Comparison of ENCODE assay signal across 10 cellular contexts in the genomic region with DNA sequence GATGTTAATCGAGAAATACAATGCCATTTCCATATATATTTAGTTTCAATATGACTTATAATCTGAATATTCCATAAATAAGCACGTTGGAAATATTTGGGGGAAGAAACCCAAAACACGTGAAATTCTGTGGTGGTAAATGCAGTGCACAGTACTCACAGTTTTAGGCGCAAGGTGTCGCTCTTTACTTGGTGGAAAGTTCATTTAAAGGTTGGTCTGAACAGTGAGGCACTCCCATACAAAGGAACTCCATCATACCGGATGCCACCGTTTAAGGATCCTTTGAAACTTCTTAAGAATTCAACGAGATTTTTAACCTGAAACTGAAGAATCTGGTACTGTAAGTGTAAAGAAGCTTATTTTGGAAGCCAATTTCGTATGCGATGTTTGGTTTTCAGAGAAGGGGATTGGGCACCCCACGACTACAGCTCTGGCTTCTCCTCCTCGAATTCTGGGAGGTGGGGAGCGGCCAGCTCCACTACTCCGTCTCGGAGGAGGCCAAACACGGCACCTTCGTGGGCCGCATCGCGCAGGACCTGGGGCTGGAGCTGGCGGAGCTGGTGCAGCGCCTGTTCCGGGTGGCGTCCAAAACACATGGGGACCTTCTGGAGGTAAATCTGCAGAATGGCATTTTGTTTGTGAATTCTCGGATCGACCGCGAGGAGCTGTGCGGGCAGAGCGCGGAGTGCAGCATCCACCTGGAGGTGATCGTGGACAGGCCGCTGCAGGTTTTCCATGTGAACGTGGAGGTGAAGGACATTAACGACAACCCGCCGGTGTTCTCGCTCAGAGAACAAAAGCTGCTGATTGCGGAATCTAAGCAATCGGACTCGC. TPM values are rescaled to one million over a fixed set of nuclear protein-coding genes. Genes with fewer than 3 reads are reported as not detected.
A peak's percentile ranks its signal among the peaks of the same experiment; 100 is the strongest.
DNase-seq lines count a peak whose midpoint lies in the region; ATAC-seq, FAIRE-seq and TF ChIP-seq lines count a peak whose summit lies in the region.
"Had no signal": no experiment of that assay in that cellular context is flagged by ENCODE, and none has a peak within 500 bp of the region (broad histone marks: within the 10 kb centered on the region; RNA-seq: fewer than 3 reads in every experiment).

A gene with protein sequence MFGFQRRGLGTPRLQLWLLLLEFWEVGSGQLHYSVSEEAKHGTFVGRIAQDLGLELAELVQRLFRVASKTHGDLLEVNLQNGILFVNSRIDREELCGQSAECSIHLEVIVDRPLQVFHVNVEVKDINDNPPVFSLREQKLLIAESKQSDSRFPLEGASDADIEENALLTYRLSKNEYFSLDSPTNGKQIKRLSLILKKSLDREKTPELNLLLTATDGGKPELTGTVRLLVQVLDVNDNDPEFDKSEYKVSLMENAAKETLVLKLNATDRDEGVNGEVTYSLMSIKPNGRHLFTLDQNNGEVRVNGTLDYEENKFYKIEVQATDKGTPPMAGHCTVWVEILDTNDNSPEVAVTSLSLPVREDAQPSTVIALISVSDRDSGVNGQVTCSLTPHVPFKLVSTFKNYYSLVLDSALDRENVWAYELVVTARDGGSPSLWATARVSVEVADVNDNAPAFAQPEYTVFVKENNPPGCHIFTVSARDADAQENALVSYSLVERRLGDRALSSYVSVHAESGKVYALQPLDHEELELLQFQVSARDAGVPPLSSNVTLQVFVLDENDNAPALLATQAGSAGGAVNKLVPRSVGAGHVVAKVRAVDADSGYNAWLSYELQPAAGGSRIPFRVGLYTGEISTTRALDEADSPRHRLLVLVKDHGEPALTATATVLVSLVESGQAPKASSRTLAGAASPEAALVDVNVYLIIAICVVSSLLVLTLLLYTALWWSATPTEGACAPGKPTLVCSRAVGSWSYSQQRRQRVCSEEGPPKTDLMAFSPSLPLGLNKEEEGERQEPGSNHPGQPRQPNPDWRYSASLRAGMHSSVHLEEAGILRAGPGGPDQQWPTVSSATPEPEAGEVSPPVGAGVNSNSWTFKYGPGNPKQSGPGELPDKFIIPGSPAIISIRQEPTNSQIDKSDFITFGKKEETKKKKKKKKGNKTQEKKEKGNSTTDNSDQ (plus strand): TSS at position 237 of the 834 bp plus-strand sequence. CDS start 147 bp downstream, at position 384.

- ATAC-seq in heart right ventricle (no peak), left ventricle myocardium superior (no peak)

- no peak for TF ChIP-seq POLR2A in stomach (IDR thresholded peaks at IDR 0.05)

- DNase-seq in heart right ventricle (no peak), left ventricle myocardium superior (no peak), SW480 (ENCODE audit: low spot score) (peak; percentile 22), KG1 (lab: John Stamatoyannopoulos, UW) (no peak), stomach (no peak), D721Med (ENCODE audit: insufficient read length, low spot score) (no peak)
- no peak for DNase-seq in stimulated activated CD4-positive, alpha-beta T cell treated with anti-CD3 and anti-CD28 coated beads, Interleukin-4, amount 100 ng/mL, for 24 hours
- DNase-seq: activated gamma-delta T cell had no signal

- H3K4me3 ChIP-seq in heart right ventricle (no peak within 1 kb of the TSS), iPS-20b (ENCODE audit: low read length) (peak within 1 kb of the TSS; percentile 63; the same call in 1 of the 2 replicates), stomach (no peak within 1 kb of the TSS)

- peaks cover 0 to 56% (median 13%) of the 10 kb centered on the region in 11 donors for H3K9me3 ChIP-seq in heart right ventricle
- H3K9me3 ChIP-seq in iPS-20b (ENCODE audit: insufficient read depth, low read depth, low read length) = peaks cover 23% of the 10 kb centered on the region; the same call in 1 of the 2 replicates
- H3K9me3 ChIP-seq in stomach = peaks cover 6 to 52% (median 39%) of the 10 kb centered on the region in 4 donors

- 11 to 12% methylated on average over 41 of the region's 41 CpGs for WGBS in heart right ventricle, 2 donors
- 15 to 28% (median 17%) methylated on average over 39 to 41 of the region's 41 CpGs for WGBS in stomach, 5 donors

- TF ChIP-seq EP300 in stomach (IDR thresholded peaks at IDR 0.05) = no peak

- no peak within 1 kb of the TSS for H3K27ac ChIP-seq in heart right ventricle
- H3K27ac ChIP-seq in iPS-20b (ENCODE audit: low read length) = no peak within 1 kb of the TSS
- no peak within 1 kb of the TSS for H3K27ac ChIP-seq in stomach

- no peak for FAIRE-seq in D721Med (lab: Jason Lieb, UNC)

- H3K4me1 ChIP-seq in heart right ventricle = no peaks in the 10 kb centered on the region
- no peaks in the 10 kb centered on the region for H3K4me1 ChIP-seq in iPS-20b (ENCODE audit: insufficient read depth, low read length)
- no peaks in the 10 kb centered on the region for H3K4me1 ChIP-seq in stomach

- H3K27me3 ChIP-seq in heart right ventricle (peaks cover 0 to 98% (median 42%) of the 10 kb centered on the region in 7 donors), iPS-20b (ENCODE audit: insufficient read depth, low read length) (no peaks in the 10 kb centered on the region), stomach (peaks cover 0 to 39% (median 5%) of the 10 kb centered on the region in 3 donors)

- TF ChIP-seq CTCF in heart right ventricle (IDR thresholded peaks at IDR 0.05) (peak in 5 of 9 donors; percentile 15 to 41 (median 17)), stomach (IDR thresholded peaks at IDR 0.05) (no peak), D721Med (IDR thresholded peaks at IDR 0.05; ENCODE audit: insufficient read depth, missing control alignments) (no peak)

- H3K36me3 ChIP-seq in heart right ventricle = no peaks in the 10 kb centered on the region
- no peaks in the 10 kb centered on the region for H3K36me3 ChIP-seq in iPS-20b (ENCODE audit: insufficient read depth, low read depth, low read length)
- H3K36me3 ChIP-seq in stomach = no peaks in the 10 kb centered on the region

- H3K9ac ChIP-seq in iPS-20b (ENCODE audit: low read depth, low read length) = peak within 1 kb of the TSS; percentile 62; the same call in 1 of the 2 replicates

- intact Hi-C loops in heart right ventricle (cut with DNase I) = loop anchor here in 2 of 10 donors (5.0 to 10.0 kb wide), 2 partner anchors 173 to 176 kb away; no protein-coding TSS in a partner anchor
- intact Hi-C loops in left ventricle myocardium superior (cut with micrococcal nuclease) = no loop called here
- intact Hi-C loops in stomach (cut with DNase I; ENCODE audit: low total_unique reads) = no loop called here

RNA-seq across cellular contexts. Expression of the gene that starts here (rescaled TPM):
- total RNA-seq in heart right ventricle (under 1 TPM in 1 of 10 donors, not detected in 9; 0.07 TPM), left ventricle myocardium superior (not detected), stomach (1 to 10 TPM in 1 of 5 donors, under 1 TPM in 1, not detected in 3; 0.45 to 1.1 TPM)
- polyA plus RNA-seq in heart right ventricle (not detected), stomach (under 1 TPM in 2 of 3 donors, not detected in 1; 0.03 to 0.19 TPM)
- total RNA-seq: NCI-H460 had no signal

Comparison
In these comparisons a context has a peak if more than half of its experiments do, and no peak if none do; other contexts are left out.
1. CTCF ChIP-seq: peak in heart right ventricle (5 of 9); none in stomach (0 of 7) and D721Med (single experiment).